In genomic region chr15:40046721-40047412, GRCh38 we compare ENCODE assay signal across 8 cellular contexts.
A peak's percentile ranks its signal among the peaks of the same experiment; 100 is the strongest.
DNase-seq lines count a peak whose midpoint lies in the region; ATAC-seq and TF ChIP-seq lines count a peak whose summit lies in the region.

No MANE protein-coding gene starts in this region.

- H3K36me3 ChIP-seq in SK-N-MC (ENCODE audit: insufficient read depth, low read length): no peaks in the 10 kb centered on the region

- H3K4me1 Mint-ChIP-seq in T-helper 1 cell treated with Interleukin-12 subunit alpha and Interleukin-12 subunit beta and Interleukin-4 antibody, amounts not matched to agents 30 μg/mL and 1 μg/mL, for 36 hours (ENCODE audit: low read depth): peaks cover 51% of the 10 kb centered on the region
- H3K4me1 Mint-ChIP-seq in stimulated activated memory B cell treated with anti-CD40 and anti-IgM and Interleukin-4, amounts not matched to agents 10 μg/mL and 1 μg/mL and 100 μg/mL, for 72 hours: peaks cover 70% of the 10 kb centered on the region

- no peaks in the 10 kb centered on the region for H3K9me3 ChIP-seq in SK-N-MC (ENCODE audit: low read depth, low read length)

- no peaks in the 10 kb centered on the region for H3K9me3 Mint-ChIP-seq in T-helper 1 cell treated with Interleukin-12 subunit alpha and Interleukin-12 subunit beta and Interleukin-4 antibody, amounts not matched to agents 30 μg/mL and 1 μg/mL, for 36 hours
- H3K9me3 Mint-ChIP-seq in stimulated activated memory B cell treated with anti-CD40 and anti-IgM and Interleukin-4, amounts not matched to agents 10 μg/mL and 1 μg/mL and 100 μg/mL, for 72 hours: no peaks in the 10 kb centered on the region

- no peak overlapping the region for H3K9ac ChIP-seq in SK-N-MC (ENCODE audit: insufficient read length)

- peak overlapping the region; percentile 19 for H3K4me3 Mint-ChIP-seq in T-helper 1 cell treated with Interleukin-12 subunit alpha and Interleukin-12 subunit beta and Interleukin-4 antibody, amounts not matched to agents 30 μg/mL and 1 μg/mL, for 36 hours
- H3K4me3 Mint-ChIP-seq in stimulated activated memory B cell treated with anti-CD40 and anti-IgM and Interleukin-4, amounts not matched to agents 10 μg/mL and 1 μg/mL and 100 μg/mL, for 72 hours: no peak overlapping the region

- H3K4me3 ChIP-seq in SK-N-MC (peak overlapping the region; percentile 36), fibroblast of pulmonary artery (replicated peaks; ENCODE audit: low read depth, low read length) (no peak overlapping the region)

- peak overlapping the region; percentile 83 for H3K27ac ChIP-seq in SK-N-MC

- no peaks in the 10 kb centered on the region for H3K27me3 Mint-ChIP-seq in T-helper 1 cell treated with Interleukin-12 subunit alpha and Interleukin-12 subunit beta and Interleukin-4 antibody, amounts not matched to agents 30 μg/mL and 1 μg/mL, for 36 hours (ENCODE audit: low read depth)
- H3K27me3 Mint-ChIP-seq in stimulated activated memory B cell treated with anti-CD40 and anti-IgM and Interleukin-4, amounts not matched to agents 10 μg/mL and 1 μg/mL and 100 μg/mL, for 72 hours: no peaks in the 10 kb centered on the region

- DNase-seq in T-helper 1 cell (no peak), SK-N-MC (ENCODE audit: low read depth, low spot score) (no peak), fibroblast of pulmonary artery (ENCODE audit: low read depth) (peak; percentile 74), DMS114 treated with DMSO at 0.1 percent for 48 hours (lab: John Stamatoyannopoulos, UW; ENCODE audit: unreplicated experiment) (no peak), UCSD-AML1 (lab: John Stamatoyannopoulos, UW; ENCODE audit: unreplicated experiment) (no peak), NCI-H526 treated with DMSO at 0.1 percent for 48 hours (lab: John Stamatoyannopoulos, UW) (no peak)

- no peak for TF ChIP-seq CTCF in fibroblast of pulmonary artery (IDR thresholded peaks at IDR 0.05; ENCODE audit: low read length, missing control alignments)

- no peak for ATAC-seq in stimulated activated memory B cell treated with anti-CD40 and anti-IgM and Interleukin-4, amounts not matched to agents 10 μg/mL and 1 μg/mL and 100 μg/mL, for 72 hours

- peaks cover 16% of the 10 kb centered on the region for H3K36me3 Mint-ChIP-seq in T-helper 1 cell treated with Interleukin-12 subunit alpha and Interleukin-12 subunit beta and Interleukin-4 antibody, amounts not matched to agents 30 μg/mL and 1 μg/mL, for 36 hours (ENCODE audit: low read depth)
- H3K36me3 Mint-ChIP-seq in stimulated activated memory B cell treated with anti-CD40 and anti-IgM and Interleukin-4, amounts not matched to agents 10 μg/mL and 1 μg/mL and 100 μg/mL, for 72 hours: peaks cover 13% of the 10 kb centered on the region

- H3K27ac Mint-ChIP-seq in T-helper 1 cell treated with Interleukin-12 subunit alpha and Interleukin-12 subunit beta and Interleukin-4 antibody, amounts not matched to agents 30 μg/mL and 1 μg/mL, for 36 hours: peak overlapping the region; percentile 67
- H3K27ac Mint-ChIP-seq in stimulated activated memory B cell treated with anti-CD40 and anti-IgM and Interleukin-4, amounts not matched to agents 10 μg/mL and 1 μg/mL and 100 μg/mL, for 72 hours: peak overlapping the region; percentile 97
